Comparison of ENCODE assay signal across 25 cellular contexts in the genomic region with DNA sequence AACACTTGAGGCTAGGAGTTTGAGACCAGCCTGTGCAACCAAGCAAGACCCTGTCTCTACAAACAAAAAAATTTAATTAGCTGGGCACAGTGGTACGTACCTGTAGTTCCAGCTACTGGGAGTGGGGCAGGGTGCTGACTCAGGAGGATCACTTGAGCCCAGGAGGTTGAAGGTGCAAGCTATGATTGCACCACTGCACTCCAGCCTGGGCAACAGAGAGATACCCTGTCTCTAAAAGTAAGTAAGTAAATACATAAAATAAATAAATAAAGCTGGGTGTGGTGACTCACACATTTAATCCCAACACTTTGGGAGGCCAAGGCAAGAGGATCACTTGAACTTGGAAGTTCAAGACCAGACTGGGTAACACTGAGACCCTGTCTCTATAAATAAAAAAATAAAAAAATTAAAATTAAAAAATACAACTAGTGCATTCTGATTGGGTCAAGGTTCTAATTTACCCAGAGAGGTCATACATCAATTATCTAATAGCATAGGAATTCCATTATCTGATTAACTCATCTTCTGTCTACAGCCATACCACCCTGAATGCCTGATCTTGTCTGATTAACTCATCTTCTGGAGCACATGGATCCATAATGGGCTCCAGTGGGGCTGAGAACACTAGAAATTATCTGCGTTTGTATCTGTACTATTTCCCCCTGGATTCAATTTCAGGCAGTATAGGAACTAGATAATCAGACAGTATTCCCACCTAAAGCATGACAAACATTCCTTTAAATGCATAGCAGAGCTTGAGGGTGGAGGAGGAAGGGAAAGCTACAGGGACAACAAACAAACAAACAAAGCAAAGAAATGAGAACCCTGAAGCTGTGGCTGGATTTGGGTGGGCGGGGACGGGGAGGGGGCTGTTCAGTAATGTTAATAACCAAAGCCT. TPM values are rescaled to one million over a fixed set of nuclear protein-coding genes. Genes with fewer than 3 reads are reported as not detected.
DNase-seq lines count a peak whose midpoint lies in the region; TF ChIP-seq lines count a peak whose summit lies in the region.
"Had no signal": no experiment of that assay in that cellular context is flagged by ENCODE, and none has a peak within 500 bp of the region (broad histone marks: within the 10 kb centered on the region; RNA-seq: fewer than 3 reads in every experiment).

No MANE protein-coding gene starts in this region.

- no peak overlapping the region for H3K4me3 ChIP-seq in mammary epithelial cell (replicated peaks in 1 of 3; ENCODE audit: insufficient read depth in 1 of 3, low read depth in 2 of 3, low read length in 3 of 3)
- H3K4me3 ChIP-seq in hepatocyte: no peak overlapping the region
- H3K4me3 ChIP-seq in adrenal gland: no peak overlapping the region
- H3K4me3 ChIP-seq: gastrocnemius medialis, neural progenitor cell, pancreas, right atrium auricular region had no signal

- no peaks in the 10 kb centered on the region for H3K9me2 ChIP-seq in hepatocyte (replicated peaks; ENCODE audit: insufficient read depth)

- no peak overlapping the region for H3K9ac ChIP-seq in mammary epithelial cell (ENCODE audit: insufficient read depth, low read length)
- H3K9ac ChIP-seq: neural progenitor cell had no signal

- 81% methylated on average over 4 of the region's 4 CpGs for WGBS in mammary epithelial cell (ENCODE audit: low coverage, missing lambda C conversion rate)
- WGBS in hepatocyte (ENCODE audit: low lambda C conversion rate, missing lambda C conversion rate): 52% methylated on average over 4 of the region's 4 CpGs
- 71 to 80% (median 73%) methylated on average over 4 of the region's 4 CpGs for WGBS in adrenal gland, 4 donors

- DNase-seq in MCF 10A (ENCODE audit: unreplicated experiment) (peak; percentile 15), mammary epithelial cell (no peak), hepatocyte (ENCODE audit: low spot score) (no peak), inferior parietal cortex (ENCODE audit: extremely low spot score) (no peak), adrenal gland (no peak), head of caudate nucleus (no peak)
- DNase-seq: activated CD4-positive, alpha-beta T cell treated with anti-CD3 and anti-CD28 coated beads for 48 hours; activated T-cell treated with anti-CD3 and anti-CD28 coated beads for 4 hours; gastrocnemius medialis; hippocampal formation; immature natural killer cell; left colon; mesenchymal stem cell; MV-4-11; NCI-H1436; NCI-H345; pancreas; SHP77 treated with DMSO at 0.1 percent for 48 hours; small intestine; stimulated activated naive B cell treated with anti-CD40 and anti-IgM and Interleukin-4, amounts not matched to agents 10 μg/mL and 1 μg/mL and 100 μg/mL, for 72 hours; T-helper 9 cell; WERI-Rb-1 had no signal

- dilution Hi-C loops in mammary epithelial cell (cut with HindIII; ENCODE audit: low sequenced_read_pairs): no loop called here

- TF ChIP-seq POLR2A in adrenal gland (IDR thresholded peaks at IDR 0.05): no peak

- H3K27ac ChIP-seq in mammary epithelial cell (ENCODE audit: insufficient read depth, low read depth, low read length): no peak overlapping the region
- peak overlapping the region; percentile 49 for H3K27ac ChIP-seq in hepatocyte
- no peak overlapping the region for H3K27ac ChIP-seq in adrenal gland
- H3K27ac ChIP-seq: gastrocnemius medialis, neural progenitor cell, pancreas, right atrium auricular region, WERI-Rb-1 had no signal

- H4K20me1 ChIP-seq in mammary epithelial cell (ENCODE audit: insufficient read depth, low read length): no peaks in the 10 kb centered on the region
- H4K20me1 ChIP-seq in hepatocyte (ENCODE audit: insufficient read depth, poor library complexity, severe bottlenecking): no peaks in the 10 kb centered on the region

- H2AFZ ChIP-seq in mammary epithelial cell (ENCODE audit: low read depth, low read length): no peak overlapping the region
- no peak overlapping the region for H2AFZ ChIP-seq in hepatocyte
- H2AFZ ChIP-seq: neural progenitor cell had no signal

- no peak for TF ChIP-seq CTCF in MCF 10A (IDR thresholded peaks at IDR 0.05; ENCODE audit: unreplicated experiment)
- no peak for TF ChIP-seq CTCF in mammary epithelial cell (conservative IDR thresholded peaks at IDR 0.05 in 1 of 2, IDR thresholded peaks at IDR 0.05 in 1 of 2; ENCODE audit: extremely low read depth in 1 of 2, insufficient read depth in 1 of 2, low read depth in 1 of 2, low read length in 2 of 2)
- TF ChIP-seq CTCF in hepatocyte (IDR thresholded peaks at IDR 0.05; ENCODE audit: poor library complexity): no peak
- TF ChIP-seq CTCF in adrenal gland (IDR thresholded peaks at IDR 0.05): no peak

- H3K36me3 ChIP-seq in mammary epithelial cell (ENCODE audit: insufficient read depth, low read length) (no peaks in the 10 kb centered on the region), hepatocyte (replicated peaks; ENCODE audit: insufficient read depth, low read depth) (no peaks in the 10 kb centered on the region), adrenal gland (replicated peaks in 1 of 2) (no peaks in the 10 kb centered on the region)
- H3K36me3 ChIP-seq: gastrocnemius medialis, neural progenitor cell, pancreas, right atrium auricular region, WERI-Rb-1 had no signal

- H3K4me3 Mint-ChIP-seq in MCF 10A (ENCODE audit: unreplicated experiment): no peak overlapping the region
- H3K4me3 Mint-ChIP-seq: activated naive CD4-positive, alpha-beta T cell treated with anti-CD3 and anti-CD28 coated beads, Interleukin-2, amount 50 U/mL, for 24 hours; immature natural killer cell; neural progenitor cell; stimulated activated naive B cell treated with anti-CD40 and anti-IgM and Interleukin-4, amounts not matched to agents 10 μg/mL and 1 μg/mL and 100 μg/mL, for 72 hours had no signal

- no peak overlapping the region for H3K27ac Mint-ChIP-seq in MCF 10A (ENCODE audit: low read depth, unreplicated experiment)
- H3K27ac Mint-ChIP-seq: activated naive CD4-positive, alpha-beta T cell treated with anti-CD3 and anti-CD28 coated beads, Interleukin-2, amount 50 U/mL, for 24 hours; immature natural killer cell; neural progenitor cell; stimulated activated naive B cell treated with anti-CD40 and anti-IgM and Interleukin-4, amounts not matched to agents 10 μg/mL and 1 μg/mL and 100 μg/mL, for 72 hours had no signal

- H3K4me2 ChIP-seq in mammary epithelial cell (ENCODE audit: insufficient read depth, low read depth, low read length) (no peak overlapping the region), hepatocyte (peak overlapping the region; percentile 52)
- H3K4me2 ChIP-seq: neural progenitor cell had no signal

- in situ Hi-C loops in mammary epithelial cell (cut with MboI; ENCODE audit: low sequenced_read_pairs in 2 of 2): no loop called here

- intact Hi-C loops in MCF 10A (cut with micrococcal nuclease) (no loop called here), mammary epithelial cell (cut with micrococcal nuclease) (no loop called here), adrenal gland (cut with DNase I) (loop anchor here in 1 of 2 donors (5.0 kb wide), 1 partner anchor 37 kb away; no protein-coding TSS in a partner anchor), head of caudate nucleus (cut with DNase I) (no loop called here)

- H3K79me2 ChIP-seq in mammary epithelial cell (ENCODE audit: insufficient read depth, low read length) (no peaks in the 10 kb centered on the region), hepatocyte (no peaks in the 10 kb centered on the region)

- BruUV-seq in MCF 10A (replicated peaks; lab: Mats Ljungman, UMichigan): no TSS peak
- no TSS peak for BruUV-seq in mammary epithelial cell (replicated peaks; lab: Mats Ljungman, UMichigan)

- H3K9me3 Mint-ChIP-seq in MCF 10A (ENCODE audit: unreplicated experiment): no peaks in the 10 kb centered on the region
- H3K9me3 Mint-ChIP-seq: activated naive CD4-positive, alpha-beta T cell treated with anti-CD3 and anti-CD28 coated beads, Interleukin-2, amount 50 U/mL, for 24 hours; immature natural killer cell; neural progenitor cell; stimulated activated naive B cell treated with anti-CD40 and anti-IgM and Interleukin-4, amounts not matched to agents 10 μg/mL and 1 μg/mL and 100 μg/mL, for 72 hours had no signal

- no peaks in the 10 kb centered on the region for H3K9me3 ChIP-seq in mammary epithelial cell (replicated peaks; ENCODE audit: insufficient read depth, low read length)
- no peaks in the 10 kb centered on the region for H3K9me3 ChIP-seq in hepatocyte (ENCODE audit: low read depth)
- no peaks in the 10 kb centered on the region for H3K9me3 ChIP-seq in adrenal gland (replicated peaks in 1 of 3)
- H3K9me3 ChIP-seq: gastrocnemius medialis, pancreas, right atrium auricular region had no signal

- CTCF ChIA-PET in MCF 10A (lab: Yijun Ruan, JAX) (interaction anchor here (0.5 to 14.8 kb wide), 5 partner anchors 7 to 35 kb away, joined by 3 to 269 read pairs (median 3); no protein-coding TSS in a partner anchor), mammary epithelial cell (lab: Charles Lee; ENCODE audit: low non-redundant PET) (no interaction called here)

- H3K4me1 ChIP-seq in mammary epithelial cell (ENCODE audit: insufficient read depth, low read length) (no peaks in the 10 kb centered on the region), hepatocyte (ENCODE audit: insufficient read depth) (peaks cover 16% of the 10 kb centered on the region), adrenal gland (replicated peaks in 1 of 2) (no peaks in the 10 kb centered on the region)
- H3K4me1 ChIP-seq: gastrocnemius medialis, pancreas, right atrium auricular region had no signal

- H3K4me1 Mint-ChIP-seq in MCF 10A (ENCODE audit: insufficient read depth, unreplicated experiment): no peaks in the 10 kb centered on the region
- H3K4me1 Mint-ChIP-seq: activated naive CD4-positive, alpha-beta T cell treated with anti-CD3 and anti-CD28 coated beads, Interleukin-2, amount 50 U/mL, for 24 hours; immature natural killer cell had no signal

- H3K27me3 ChIP-seq in mammary epithelial cell (ENCODE audit: insufficient read depth, low read length) (no peaks in the 10 kb centered on the region), hepatocyte (no peaks in the 10 kb centered on the region), adrenal gland (no peaks in the 10 kb centered on the region)
- H3K27me3 ChIP-seq: gastrocnemius medialis, neural progenitor cell, pancreas, right atrium auricular region had no signal

- H3K36me3 Mint-ChIP-seq in MCF 10A (ENCODE audit: insufficient read depth, unreplicated experiment): no peaks in the 10 kb centered on the region
- H3K36me3 Mint-ChIP-seq: activated naive CD4-positive, alpha-beta T cell treated with anti-CD3 and anti-CD28 coated beads, Interleukin-2, amount 50 U/mL, for 24 hours; neural progenitor cell; stimulated activated naive B cell treated with anti-CD40 and anti-IgM and Interleukin-4, amounts not matched to agents 10 μg/mL and 1 μg/mL and 100 μg/mL, for 72 hours had no signal

- POLR2A ChIA-PET in MCF 10A (lab: Yijun Ruan, JAX): interaction anchor here (1.5 kb wide), 1 partner anchor 21 kb away, joined by 7 read pairs; a partner anchor contains a TSS

- H3K27me3 Mint-ChIP-seq in MCF 10A (ENCODE audit: insufficient read depth, unreplicated experiment): no peaks in the 10 kb centered on the region

RNA-seq across cellular contexts. Expression of a gene that starts 21.0 kb away (rescaled TPM):
- total RNA-seq in MCF 10A (2022) (6.2 and 8.3 TPM in 2 replicates), mammary epithelial cell (10 to 100 TPM in 1 of 2 donors, 1 to 10 TPM in 1; 9.7 to 10.0 TPM), hepatocyte (16.5 and 18.0 TPM in 2 replicates), adrenal gland (10 to 100 TPM in 1 of 8 donors, 1 to 10 TPM in 7; 3.0 to 15.5 (median 7.0) TPM)
- polyA plus RNA-seq in mammary epithelial cell (29.1 TPM), hepatocyte (37.4 and 44.2 TPM in 2 replicates), adrenal gland (10 to 100 TPM in 1 of 3 donors, 1 to 10 TPM in 2; 4.1 to 16.0 (median 8.0) TPM)
- 33.9 TPM for polyA minus RNA-seq in mammary epithelial cell

RNA-seq across cellular contexts. Expression of a gene that starts 24.9 kb away (rescaled TPM):
- 66.4 and 74.0 TPM in 2 replicates for total RNA-seq in MCF 10A (2022)
- 10 to 100 TPM; 50.5 to 92.3 TPM for total RNA-seq in mammary epithelial cell
- 70.6 TPM for polyA plus RNA-seq in mammary epithelial cell
- polyA minus RNA-seq in mammary epithelial cell: 144 TPM
- 30.4 and 34.7 TPM in 2 replicates for total RNA-seq in hepatocyte
- polyA plus RNA-seq in hepatocyte: 63.5 and 70.5 TPM in 2 replicates
- 10 to 100 TPM; 22.0 to 52.4 (median 31.6) TPM for total RNA-seq in adrenal gland
- polyA plus RNA-seq in adrenal gland: 10 to 100 TPM; 11.8 to 35.3 (median 33.5) TPM

RNA-seq across cellular contexts. Expression of a gene that starts 41.9 kb away (rescaled TPM):
- total RNA-seq in MCF 10A (2022): 34.6 and 49.7 TPM in 2 replicates
- 10 to 100 TPM; 34.7 to 37.3 TPM for total RNA-seq in mammary epithelial cell
- polyA plus RNA-seq in mammary epithelial cell: 21.5 TPM
- polyA minus RNA-seq in mammary epithelial cell: 61.8 TPM
- 22.9 and 29.0 TPM in 2 replicates for total RNA-seq in hepatocyte
- 9.1 and 11.4 TPM in 2 replicates for polyA plus RNA-seq in hepatocyte
- total RNA-seq in adrenal gland: 10 to 100 TPM; 15.3 to 35.9 (median 27.4) TPM
- polyA plus RNA-seq in adrenal gland: 10 to 100 TPM in 1 of 3 donors, 1 to 10 TPM in 2; 7.1 to 26.8 (median 9.8) TPM
